In genomic region chr9:83707518-83707767, GRCh38 we compare ENCODE assay signal across 8 cellular contexts. TPM values are rescaled to one million over a fixed set of nuclear protein-coding genes. Genes with fewer than 3 reads are reported as not detected.
DNase-seq lines count a peak whose midpoint lies in the region; ATAC-seq, FAIRE-seq and TF ChIP-seq lines count a peak whose summit lies in the region.

No MANE protein-coding gene starts in this region.

- H3K9ac ChIP-seq in OCI-LY3 (ENCODE audit: low read length) (peak overlapping the region; percentile 91), GM12878 (ENCODE audit: control insufficient read depth, insufficient read depth, low read length) (peak overlapping the region; percentile 84)

- H3K4me3 ChIP-seq in OCI-LY3 (ENCODE audit: low read length) (peak overlapping the region; percentile 96), GM12878 (peak overlapping the region; percentile 90)

- H3K79me2 ChIP-seq in OCI-LY3 (ENCODE audit: low read length) (peaks cover 53% of the 10 kb centered on the region), GM12878 (ENCODE audit: control insufficient read depth, insufficient read depth, low read length) (peaks cover 54% of the 10 kb centered on the region)

- peak; percentile 56 for DNase-seq in activated gamma-delta T cell treated with anti-CD3 and anti-CD28 coated beads, Interleukin-2, amount 50 U/mL, for 16 hours (ENCODE audit: low read depth)
- no peak for DNase-seq in activated gamma-delta T cell treated with Interleukin-2 at 50 U/mL for 16 hours
- no peak for DNase-seq in GM12878 (ENCODE audit: low read depth, low spot score)
- DNase-seq in stimulated activated CD8-positive, alpha-beta memory T cell treated with anti-CD3 and anti-CD28 coated beads, Interleukin-12 subunit alpha, Interleukin-12 subunit beta, amount 100 ng/mL, for 1 hour (ENCODE audit: low read depth): peak; percentile 67
- no peak for DNase-seq in GM12891 (ENCODE audit: insufficient read length, low spot score)

- H3K27me3 ChIP-seq in OCI-LY3 (ENCODE audit: low read depth, low read length) (no peaks in the 10 kb centered on the region), GM12878 (replicated peaks in 1 of 2; ENCODE audit: control insufficient read depth in 2 of 2, insufficient read depth in 2 of 2, low read length in 1 of 2) (no peaks in the 10 kb centered on the region), layer of hippocampus (ENCODE audit: control insufficient read depth, insufficient read depth, low read length) (no peaks in the 10 kb centered on the region)

- TF ChIP-seq CTCF in OCI-LY3 (IDR thresholded peaks at IDR 0.05; ENCODE audit: low read depth, low read length): no peak
- TF ChIP-seq CTCF in GM12878 (IDR thresholded peaks at IDR 0.05 in 2 of 3, conservative IDR thresholded peaks at IDR 0.05 in 1 of 3; ENCODE audit: control insufficient read depth in 2 of 3, extremely low read depth in 1 of 3, insufficient read depth in 1 of 3, low read depth in 3 of 3, low read length in 3 of 3): no peak

- H4K20me1 ChIP-seq in OCI-LY3 (ENCODE audit: insufficient read depth, low read length) (peaks cover 40% of the 10 kb centered on the region), GM12878 (ENCODE audit: control insufficient read depth, insufficient read depth) (no peaks in the 10 kb centered on the region)

- H3K4me1 ChIP-seq in OCI-LY3 (ENCODE audit: low read length) (peaks cover 14% of the 10 kb centered on the region), GM12878 (ENCODE audit: control insufficient read depth, insufficient read depth, low read length) (no peaks in the 10 kb centered on the region)

- FAIRE-seq in GM12878 (lab: Jason Lieb, UNC): no peak
- no peak for FAIRE-seq in GM12891 (lab: Jason Lieb, UNC)

- in situ Hi-C loops in GM12878 (cut with MboI): no loop called here

- SMC1A ChIA-PET in GM12878 (lab: Charles Lee; ENCODE audit: uncharacterized antibody, unreplicated experiment): interaction anchor here (2.0 to 4.2 kb wide), 5 partner anchors 8 to 87 kb away, joined by 6 to 18 read pairs (median 11); partner anchors contain the start of gene IDNK

- no peak for TF ChIP-seq RAD21 in GM12878 (IDR thresholded peaks at IDR 0.05; ENCODE audit: insufficient read depth, low read depth, low read length)

- POLR2A ChIA-PET in GM12878 (lab: Charles Lee): interaction anchor here (0.6 to 2.0 kb wide), 11 partner anchors 8 to 273 kb away, joined by 3 to 10 read pairs (median 5); partner anchors contain the start of genes HNRNPK, IDNK and RMI1

- no peak for TF ChIP-seq EP300 in GM12878 (IDR thresholded peaks at IDR 0.05; ENCODE audit: borderline replicate concordance in 1 of 2, control insufficient read depth in 1 of 2, low read depth in 2 of 2, low read length in 2 of 2)

- CTCF ChIA-PET in GM12878 (lab: Yijun Ruan, JAX): interaction anchor here (1.2 to 4.7 kb wide), 7 partner anchors 41 to 87 kb away, joined by 4 to 22 read pairs (median 7); partner anchors contain the start of gene IDNK

- peak; percentile 50 for ATAC-seq in HG02943 (IDR thresholded peaks at IDR 0.05; ENCODE audit: low read depth, unreplicated experiment)
- ATAC-seq in GM12878: peak; percentile 72

- TF ChIP-seq POLR2A in GM12878 (IDR thresholded peaks at IDR 0.05; ENCODE audit: low read depth, low read length) (no peak), GM12891 (IDR thresholded peaks at IDR 0.05; ENCODE audit: low read depth, low read length) (no peak)

- BruUV-seq in GM12878 (replicated peaks; lab: Mats Ljungman, UMichigan): TSS peak; percentile 69

- H3K4me2 ChIP-seq in OCI-LY3 (ENCODE audit: low read length) (peak overlapping the region; percentile 89), GM12878 (ENCODE audit: control insufficient read depth, insufficient read depth) (no peak overlapping the region)

- RAD21 ChIA-PET in GM12878 (lab: Charles Lee; ENCODE audit: unreplicated experiment): interaction anchor here (1.2 to 3.5 kb wide), 10 partner anchors 8 to 273 kb away, joined by 3 to 17 read pairs (median 4); partner anchors contain the start of gene HNRNPK

- H2AFZ ChIP-seq in OCI-LY3 (ENCODE audit: low read depth, low read length): peak overlapping the region; percentile 12; the same call in 1 of the 2 replicates
- H2AFZ ChIP-seq in GM12878 (ENCODE audit: control insufficient read depth, low read depth, low read length): peak overlapping the region; percentile 92

- no peaks in the 10 kb centered on the region for H3K9me3 ChIP-seq in OCI-LY3 (ENCODE audit: insufficient read depth, low read length)
- no peaks in the 10 kb centered on the region for H3K9me3 ChIP-seq in GM12878 (replicated peaks; ENCODE audit: control insufficient read depth, insufficient read depth, low read length)

- peak overlapping the region; percentile 89 for H3K27ac ChIP-seq in OCI-LY3 (ENCODE audit: low read length)
- peak overlapping the region; percentile 96 for H3K27ac ChIP-seq in GM12878 (ENCODE audit: control insufficient read depth, insufficient read depth)
- H3K27ac ChIP-seq in layer of hippocampus (ENCODE audit: low read depth, low read length): peak overlapping the region; percentile 99

- peaks cover 11% of the 10 kb centered on the region for H3K36me3 ChIP-seq in OCI-LY3 (replicated peaks; ENCODE audit: low read depth, low read length)
- H3K36me3 ChIP-seq in GM12878 (ENCODE audit: control insufficient read depth in 2 of 2, insufficient read depth in 2 of 2, low read length in 1 of 2): no peaks in the 10 kb centered on the region

- intact Hi-C loops in GM12878 (cut with micrococcal nuclease; ENCODE audit: unreplicated experiment): loop anchor here (1.0 to 5.0 kb wide), 3 partner anchors 85 to 275 kb away; partner anchors contain the start of genes HNRNPK, KIF27 and RMI1

- under 1% methylated on average over 24 of the region's 26 CpGs for WGBS in GM12878 (ENCODE audit: insufficient coverage, insufficient replicate concordance, low lambda C conversion rate, missing lambda C conversion rate)

TF ChIP-seq in GM12878, 131 proteins besides CTCF, POLR2A, EP300 and RAD21:
- TF ChIP-seq TCF12 (IDR thresholded peaks at IDR 0.05; ENCODE audit: low read depth, low read length): 0 out of 2 replicates have a peak, but pooled peaks have one; percentile 0
- TF ChIP-seq ZZZ3 (IDR thresholded peaks at IDR 0.05; ENCODE audit: control insufficient read depth, insufficient read length, low read depth): no peak

TF ChIP-seq in GM12891, 5 proteins besides CTCF, POLR2A, EP300 and RAD21:
- TF ChIP-seq POLR2AphosphoS5 (IDR thresholded peaks at IDR 0.05; ENCODE audit: low read depth, low read length) (no peak), PAX5 (IDR thresholded peaks at IDR 0.05; ENCODE audit: insufficient read depth, low read length, severe bottlenecking) (no peak), TAF1 (IDR thresholded peaks at IDR 0.05; ENCODE audit: low read depth, low read length) (no peak), SPI1 (IDR thresholded peaks at IDR 0.05; ENCODE audit: low read depth, low read length) (no peak), POU2F2 (IDR thresholded peaks at IDR 0.05; ENCODE audit: low read depth, low read length) (no peak)

RNA-seq across cellular contexts. Expression of gene UBQLN1, which starts 0.3 kb away (rescaled TPM):
- total RNA-seq in GM12878 (2013; cell fraction: nucleolus; rRNA removed): 183 and 192 TPM in 2 replicates
- 66.3 and 66.5 TPM in 2 replicates for total RNA-seq in GM12878 (2014; rRNA removed)
- 44.5 and 47.0 TPM in 2 replicates for total RNA-seq in GM12878 (2014; rRNA removed; fragmentation: Illumina TruSeq; extraction: Trizol)
- 65.4 and 71.6 TPM in 2 replicates for total RNA-seq in GM12878 (2021)
- polyA plus RNA-seq in GM12878 (2011; ENCODE audit: low read depth): 23.6 TPM
- 115 and 118 TPM in 2 replicates for polyA plus RNA-seq in GM12878 (2011; rRNA removed)
- 68.7 and 77.7 TPM in 2 replicates for polyA plus RNA-seq in GM12878 (2011; cell fraction: cytosol; rRNA removed)
- polyA plus RNA-seq in GM12878 (2011; cell fraction: nucleus; rRNA removed): 56.0 and 66.1 TPM in 2 replicates
- 36.6 and 47.0 TPM in 2 replicates for polyA plus RNA-seq in GM12878 (2012)
- polyA plus RNA-seq in GM12878 (2014; fragmentation: Illumina TruSeq; extraction: Trizol): 65.9 and 72.9 TPM in 2 replicates
- polyA plus RNA-seq in GM12878 (2014; fragmentation: Nextera tagmentation; extraction: Ambion mirVana): 10 to 100 TPM; 12.4 to 15.0 TPM
- 62.0 and 74.7 TPM in 2 replicates for polyA plus RNA-seq in GM12878 (2014; rRNA removed)
- polyA plus RNA-seq in GM12878 (2016; fragmentation: Nextera tagmentation; extraction: Ambion mirVana): 10 to 100 TPM; 76.2 to 81.2 TPM
- 129 and 178 TPM in 2 replicates for polyA minus RNA-seq in GM12878 (2011; rRNA and poly(A)+ RNA removed)
- polyA minus RNA-seq in GM12878 (2011; cell fraction: cytosol; rRNA and poly(A)+ RNA removed): 64.0 and 77.6 TPM in 2 replicates
- 83.1 and 123 TPM in 2 replicates for polyA minus RNA-seq in GM12878 (2011; cell fraction: nucleus; rRNA and poly(A)+ RNA removed)
- polyA plus RNA-seq in GM12891 (2012; ENCODE audit: low read depth, missing spikeins): 27.5 TPM

Comparison
In these comparisons a context has a peak if more than half of its experiments do, and no peak if none do; other contexts are left out.
1. DNase-seq: peak in activated gamma-delta T cell treated with anti-CD3 and anti-CD28 coated beads, Interleukin-2, amount 50 U/mL, for 16 hours (single experiment) and stimulated activated CD8-positive, alpha-beta memory T cell treated with anti-CD3 and anti-CD28 coated beads, Interleukin-12 subunit alpha, Interleukin-12 subunit beta, amount 100 ng/mL, for 1 hour (single experiment); none in activated gamma-delta T cell treated with Interleukin-2 at 50 U/mL for 16 hours (single experiment), GM12878 (single experiment) and GM12891 (single experiment).
2. Peak in every context shown above with its lines, with median percentiles within 50 percentile points of each other: H3K27ac ChIP-seq.